ENCODE assay signal across 1 cellular context in genomic region chr1:77768006-77768405, GRCh38.
TF ChIP-seq lines count a peak whose summit lies in the region.

No MANE protein-coding gene starts in this region.

TF ChIP-seq in K562, 482 proteins besides CTCF, POLR2A, EP300 and RAD21:
- TF ChIP-seq AFF1 (IDR thresholded peaks at IDR 0.05; ENCODE audit: low read depth in 1 of 2, partially characterized antibody in 2 of 2): no peak
- no peak for TF ChIP-seq CBX3 (IDR thresholded peaks at IDR 0.05; ENCODE audit: borderline replicate concordance in 1 of 2, low read length in 2 of 2)
- TF ChIP-seq CC2D1A (IDR thresholded peaks at IDR 0.05): no peak
